In the genomic region with DNA sequence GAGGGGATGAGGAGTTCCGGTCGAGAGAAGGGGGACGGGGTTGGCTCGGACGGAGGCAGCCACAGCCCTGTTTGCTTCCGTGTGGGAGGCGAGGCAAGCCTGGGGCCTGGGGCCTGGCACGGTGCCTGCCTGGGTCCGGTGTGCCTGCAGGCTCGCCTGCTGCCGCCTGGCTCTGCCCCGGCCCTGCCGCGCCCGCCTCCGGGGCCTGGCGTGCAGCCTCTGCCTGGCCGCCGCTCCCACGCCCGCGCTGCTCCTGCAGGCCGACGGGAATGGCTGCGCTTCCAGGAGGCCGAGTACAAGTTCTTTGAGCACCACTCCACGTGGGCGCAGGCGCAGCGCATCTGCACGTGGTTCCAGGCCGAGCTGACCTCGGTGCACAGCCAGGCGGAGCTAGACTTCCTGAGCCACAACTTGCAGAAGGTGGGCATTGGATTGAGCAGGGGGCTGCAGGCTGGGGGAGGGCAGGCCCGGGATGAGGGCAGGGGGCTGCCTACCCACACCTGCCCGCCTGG, we compare ENCODE assay signal across 15 cellular contexts. TPM values are rescaled to one million over a fixed set of nuclear protein-coding genes. Genes with fewer than 3 reads are reported as not detected.
DNase-seq lines count a peak whose midpoint lies in the region; ATAC-seq and TF ChIP-seq lines count a peak whose summit lies in the region.
"Had no signal": no experiment of that assay in that cellular context is flagged by ENCODE, and none has a peak within 500 bp of the region (broad histone marks: within the 10 kb centered on the region; RNA-seq: fewer than 3 reads in every experiment).

No MANE protein-coding gene starts in this region.

- H3K36me3 Mint-ChIP-seq in Caco-2 (ENCODE audit: insufficient read depth, unreplicated experiment) = no peaks in the 10 kb centered on the region
- H3K36me3 Mint-ChIP-seq: stimulated activated memory B cell treated with anti-CD40 and anti-IgM and Interleukin-4, amounts not matched to agents 10 μg/mL and 1 μg/mL and 100 μg/mL, for 72 hours had no signal

- H3K4me3 ChIP-seq in Caco-2 (ENCODE audit: low read depth, low read length) = peak overlapping the region; percentile 55
- H3K4me3 ChIP-seq: smooth muscle cell had no signal

- no peaks in the 10 kb centered on the region for H3K9me3 Mint-ChIP-seq in Caco-2 (ENCODE audit: unreplicated experiment)
- H3K9me3 Mint-ChIP-seq: activated T-cell treated with anti-CD3 and anti-CD28 coated beads, Interleukin-2, amount 50 U/mL, for 24 hours; central memory CD8-positive, alpha-beta T cell; stimulated activated memory B cell treated with anti-CD40 and anti-IgM and Interleukin-4, amounts not matched to agents 10 μg/mL and 1 μg/mL and 100 μg/mL, for 72 hours had no signal

- no peaks in the 10 kb centered on the region for H3K4me1 Mint-ChIP-seq in Caco-2 (ENCODE audit: low read depth, unreplicated experiment)
- H3K4me1 Mint-ChIP-seq: central memory CD8-positive, alpha-beta T cell; stimulated activated memory B cell treated with anti-CD40 and anti-IgM and Interleukin-4, amounts not matched to agents 10 μg/mL and 1 μg/mL and 100 μg/mL, for 72 hours had no signal

- TF ChIP-seq CTCF in Caco-2 (IDR thresholded peaks at IDR 0.05; ENCODE audit: insufficient read depth in 1 of 2, low read depth in 1 of 2, low read length in 1 of 2, severe bottlenecking in 1 of 2, unreplicated experiment in 1 of 2) = no peak
- TF ChIP-seq CTCF in foreskin keratinocyte (conservative IDR thresholded peaks at IDR 0.05) = no peak

- intact Hi-C loops in Caco-2 (cut with micrococcal nuclease; ENCODE audit: unreplicated experiment) = no loop called here

- 0 out of 2 replicates have a peak, but pooled peaks cover 1% of the 10 kb centered on the region for H3K9me3 ChIP-seq in Caco-2

- no peak overlapping the region for H3K27ac Mint-ChIP-seq in Caco-2 (ENCODE audit: unreplicated experiment)
- H3K27ac Mint-ChIP-seq: activated T-cell treated with anti-CD3 and anti-CD28 coated beads, Interleukin-2, amount 50 U/mL, for 24 hours; stimulated activated memory B cell treated with anti-CD40 and anti-IgM and Interleukin-4, amounts not matched to agents 10 μg/mL and 1 μg/mL and 100 μg/mL, for 72 hours had no signal

- no peaks in the 10 kb centered on the region for H3K4me1 ChIP-seq in Caco-2
- no peaks in the 10 kb centered on the region for H3K4me1 ChIP-seq in foreskin keratinocyte

- CTCF ChIA-PET in Caco-2 (lab: Charles Lee) = interaction anchor here (1.2 kb wide), 1 partner anchor 128 kb away, joined by 4 read pairs; no protein-coding TSS in a partner anchor

- no peaks in the 10 kb centered on the region for H3K27me3 Mint-ChIP-seq in Caco-2 (ENCODE audit: insufficient read depth, unreplicated experiment)
- H3K27me3 Mint-ChIP-seq: activated T-cell treated with anti-CD3 and anti-CD28 coated beads, Interleukin-2, amount 50 U/mL, for 24 hours; central memory CD8-positive, alpha-beta T cell; stimulated activated memory B cell treated with anti-CD40 and anti-IgM and Interleukin-4, amounts not matched to agents 10 μg/mL and 1 μg/mL and 100 μg/mL, for 72 hours had no signal

- ATAC-seq in foreskin keratinocyte = peak; percentile 38
- no peak for ATAC-seq in SK-N-SH treated with all-trans-retinoic acid at 6 μM for 48 hours
- ATAC-seq in GM18907 (IDR thresholded peaks at IDR 0.05; ENCODE audit: unreplicated experiment) = no peak
- no peak for ATAC-seq in GM21717 (IDR thresholded peaks at IDR 0.05; ENCODE audit: unreplicated experiment)
- ATAC-seq: stimulated activated memory B cell treated with anti-CD40 and anti-IgM and Interleukin-4, amounts not matched to agents 10 μg/mL and 1 μg/mL and 100 μg/mL, for 72 hours had no signal

- H3K27ac ChIP-seq in foreskin keratinocyte = no peak overlapping the region

- POLR2A ChIA-PET in Caco-2 (lab: Charles Lee) = no interaction called here

- H3K36me3 ChIP-seq in Caco-2 (ENCODE audit: control insufficient read depth, insufficient read depth, low read length) = no peaks in the 10 kb centered on the region

- DNase-seq in Caco-2 (peak; percentile 62 to 66), NCI-H2029 treated with DMSO at 0.1 percent for 48 hours (lab: John Stamatoyannopoulos, UW) (peak; percentile 13), foreskin keratinocyte (peak in 1 of 2 donors; percentile 13), putamen (ENCODE audit: low spot score) (peak; percentile 27), germinal center (ENCODE audit: low spot score) (no peak)
- DNase-seq: activated CD4-positive, alpha-beta T cell treated with anti-CD3 and anti-CD28 coated beads, Interleukin-2, amount 50 U/mL, for 48 hours; activated T-cell treated with anti-CD3 and anti-CD28 coated beads, Interleukin-2, amount 50 U/mL, for 24 hours; NCI-H1436 treated with DMSO at 0.1 percent for 48 hours; NCI-H524 treated with DMSO at 0.1 percent for 48 hours had no signal

- H3K27me3 ChIP-seq in Caco-2 (replicated peaks; ENCODE audit: control insufficient read depth, insufficient read depth, low read length) = no peaks in the 10 kb centered on the region
- H3K27me3 ChIP-seq in foreskin keratinocyte = no peaks in the 10 kb centered on the region

- no TSS peak for BruUV-seq in Caco-2 (replicated peaks; lab: Mats Ljungman, UMichigan)

- peak overlapping the region; percentile 76 for H3K4me3 Mint-ChIP-seq in Caco-2 (ENCODE audit: unreplicated experiment)
- H3K4me3 Mint-ChIP-seq: activated T-cell treated with anti-CD3 and anti-CD28 coated beads, Interleukin-2, amount 50 U/mL, for 24 hours; central memory CD8-positive, alpha-beta T cell; stimulated activated memory B cell treated with anti-CD40 and anti-IgM and Interleukin-4, amounts not matched to agents 10 μg/mL and 1 μg/mL and 100 μg/mL, for 72 hours had no signal

TF ChIP-seq in SK-N-SH treated with all-trans-retinoic acid at 6 μM for 48 hours, 23 proteins besides CTCF, POLR2A, EP300 and RAD21:
- TF ChIP-seq TCF4 (CRISPR knock-in tag; IDR thresholded peaks at IDR 0.05; ENCODE audit: borderline replicate concordance) (no peak), ZNF70 (CRISPR knock-in tag; IDR thresholded peaks at IDR 0.05) (no peak), ESRRG (CRISPR knock-in tag; IDR thresholded peaks at IDR 0.05) (no peak), ZFP3 (CRISPR knock-in tag; IDR thresholded peaks at IDR 0.05) (no peak), ARNTL (CRISPR knock-in tag; IDR thresholded peaks at IDR 0.05; ENCODE audit: borderline replicate concordance, low read depth) (no peak), RARB (CRISPR knock-in tag; IDR thresholded peaks at IDR 0.05) (no peak), ZC3H10 (CRISPR knock-in tag; IDR thresholded peaks at IDR 0.05) (no peak), OSR1 (CRISPR knock-in tag; IDR thresholded peaks at IDR 0.05) (no peak)
- TF ChIP-seq, protein P1, sequence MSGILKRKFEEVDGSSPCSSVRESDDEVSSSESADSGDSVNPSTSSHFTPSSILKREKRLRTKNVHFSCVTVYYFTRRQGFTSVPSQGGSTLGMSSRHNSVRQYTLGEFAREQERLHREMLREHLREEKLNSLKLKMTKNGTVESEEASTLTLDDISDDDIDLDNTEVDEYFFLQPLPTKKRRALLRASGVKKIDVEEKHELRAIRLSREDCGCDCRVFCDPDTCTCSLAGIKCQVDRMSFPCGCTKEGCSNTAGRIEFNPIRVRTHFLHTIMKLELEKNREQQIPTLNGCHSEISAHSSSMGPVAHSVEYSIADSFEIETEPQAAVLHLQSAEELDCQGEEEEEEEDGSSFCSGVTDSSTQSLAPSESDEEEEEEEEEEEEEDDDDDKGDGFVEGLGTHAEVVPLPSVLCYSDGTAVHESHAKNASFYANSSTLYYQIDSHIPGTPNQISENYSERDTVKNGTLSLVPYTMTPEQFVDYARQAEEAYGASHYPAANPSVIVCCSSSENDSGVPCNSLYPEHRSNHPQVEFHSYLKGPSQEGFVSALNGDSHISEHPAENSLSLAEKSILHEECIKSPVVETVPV (CRISPR knock-in tag; IDR thresholded peaks at IDR 0.05) = no peak
- TF ChIP-seq, protein P2, sequence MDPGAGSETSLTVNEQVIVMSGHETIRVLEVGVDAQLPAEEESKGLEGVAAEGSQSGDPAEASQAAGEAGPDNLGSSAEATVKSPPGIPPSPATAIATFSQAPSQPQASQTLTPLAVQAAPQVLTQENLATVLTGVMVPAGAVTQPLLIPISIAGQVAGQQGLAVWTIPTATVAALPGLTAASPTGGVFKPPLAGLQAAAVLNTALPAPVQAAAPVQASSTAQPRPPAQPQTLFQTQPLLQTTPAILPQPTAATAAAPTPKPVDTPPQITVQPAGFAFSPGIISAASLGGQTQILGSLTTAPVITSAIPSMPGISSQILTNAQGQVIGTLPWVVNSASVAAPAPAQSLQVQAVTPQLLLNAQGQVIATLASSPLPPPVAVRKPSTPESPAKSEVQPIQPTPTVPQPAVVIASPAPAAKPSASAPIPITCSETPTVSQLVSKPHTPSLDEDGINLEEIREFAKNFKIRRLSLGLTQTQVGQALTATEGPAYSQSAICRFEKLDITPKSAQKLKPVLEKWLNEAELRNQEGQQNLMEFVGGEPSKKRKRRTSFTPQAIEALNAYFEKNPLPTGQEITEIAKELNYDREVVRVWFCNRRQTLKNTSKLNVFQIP (CRISPR knock-in tag; IDR thresholded peaks at IDR 0.05; ENCODE audit: borderline replicate concordance, low read depth) = no peak
- TF ChIP-seq, protein P3, sequence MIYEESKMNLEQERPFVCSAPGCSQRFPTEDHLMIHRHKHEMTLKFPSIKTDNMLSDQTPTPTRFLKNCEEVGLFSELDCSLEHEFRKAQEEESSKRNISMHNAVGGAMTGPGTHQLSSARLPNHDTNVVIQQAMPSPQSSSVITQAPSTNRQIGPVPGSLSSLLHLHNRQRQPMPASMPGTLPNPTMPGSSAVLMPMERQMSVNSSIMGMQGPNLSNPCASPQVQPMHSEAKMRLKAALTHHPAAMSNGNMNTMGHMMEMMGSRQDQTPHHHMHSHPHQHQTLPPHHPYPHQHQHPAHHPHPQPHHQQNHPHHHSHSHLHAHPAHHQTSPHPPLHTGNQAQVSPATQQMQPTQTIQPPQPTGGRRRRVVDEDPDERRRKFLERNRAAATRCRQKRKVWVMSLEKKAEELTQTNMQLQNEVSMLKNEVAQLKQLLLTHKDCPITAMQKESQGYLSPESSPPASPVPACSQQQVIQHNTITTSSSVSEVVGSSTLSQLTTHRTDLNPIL (CRISPR knock-in tag; IDR thresholded peaks at IDR 0.05; ENCODE audit: low read depth) = no peak
TF ChIP-seq in SK-N-SH treated with all-trans-retinoic acid at 6 μM for 48 hours: peak in this region for 0.

RNA-seq across cellular contexts. Expression of a gene that starts 53.1 kb away (rescaled TPM):
- total RNA-seq in Caco-2 (2022) = 5.7 and 7.0 TPM in 2 replicates
- total RNA-seq in foreskin keratinocyte = 44.4 and 55.3 TPM in 2 replicates
- 32.7 and 37.9 TPM in 2 replicates for polyA plus RNA-seq in foreskin keratinocyte
